ENCODE assay signal across 25 cellular contexts in the genomic region with DNA sequence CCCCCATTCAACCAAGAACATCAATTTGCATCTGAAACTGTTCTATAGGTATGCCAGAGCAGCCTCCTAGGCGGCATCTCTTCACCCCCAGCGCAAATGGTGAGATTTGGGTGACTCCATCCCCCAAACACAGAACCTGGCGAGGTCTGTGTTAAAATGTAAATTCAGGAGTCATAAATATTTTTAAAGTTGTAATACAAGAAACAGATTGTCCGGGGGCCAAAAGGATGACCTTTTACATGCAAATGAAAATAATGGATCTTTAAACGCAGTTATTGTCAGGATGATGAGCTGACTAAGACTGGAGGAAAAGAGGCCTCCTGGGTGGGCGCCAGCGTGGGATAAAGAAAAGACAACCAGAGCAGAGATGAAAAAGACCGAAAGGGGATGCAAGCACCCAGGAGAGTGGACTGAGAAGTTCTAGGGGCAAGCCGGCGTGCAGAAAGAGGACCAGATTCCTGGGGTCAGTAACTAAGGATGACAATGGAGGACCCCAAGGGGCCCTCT. TPM values are rescaled to one million over a fixed set of nuclear protein-coding genes. Genes with fewer than 3 reads are reported as not detected.
DNase-seq lines count a peak whose midpoint lies in the region; ATAC-seq and TF ChIP-seq lines count a peak whose summit lies in the region.
"Had no signal": no experiment of that assay in that cellular context is flagged by ENCODE, and none has a peak within 500 bp of the region (broad histone marks: within the 10 kb centered on the region; RNA-seq: fewer than 3 reads in every experiment).

No MANE protein-coding gene starts in this region.

- TF ChIP-seq CTCF in natural killer cell (IDR thresholded peaks at IDR 0.05) = no peak
- TF ChIP-seq CTCF in lower lobe of right lung (IDR thresholded peaks at IDR 0.05) = no peak

- H3K9me3 Mint-ChIP-seq in natural killer cell = no peaks in the 10 kb centered on the region
- no peaks in the 10 kb centered on the region for H3K9me3 Mint-ChIP-seq in natural killer cell treated with Interleukin-12 subunit alpha and Interleukin-12 subunit beta and Interleukin-15 and Interleukin-18, amount 100 ng/mL, for 72 hours
- H3K9me3 Mint-ChIP-seq in dendritic cell treated with granulocyte-macrophage colony-stimulating factor and Interleukin-4, amounts not matched to agents 40 ng/mL and 50 ng/mL, for 4 days = no peaks in the 10 kb centered on the region
- H3K9me3 Mint-ChIP-seq: activated CD4-positive, alpha-beta T cell treated with anti-CD3 and anti-CD28 coated beads, Interleukin-2, amount 10 ng/mL, durations not matched to agents 7 days and 5 days; activated naive CD4-positive, alpha-beta T cell treated with anti-CD3 and anti-CD28 coated beads, Interleukin-2, amount 10 ng/mL, durations not matched to agents 7 days and 5 days; mesothelial cell of epicardium had no signal

- no peak overlapping the region for H3K27ac ChIP-seq in lower lobe of right lung
- H3K27ac ChIP-seq: colonic mucosa, esophagus muscularis mucosa, left ventricle myocardium inferior, tibial artery, VCaP had no signal

- H3K4me3 Mint-ChIP-seq in natural killer cell = peak overlapping the region; percentile 17
- no peak overlapping the region for H3K4me3 Mint-ChIP-seq in natural killer cell treated with Interleukin-12 subunit alpha and Interleukin-12 subunit beta and Interleukin-15 and Interleukin-18, amount 100 ng/mL, for 72 hours
- H3K4me3 Mint-ChIP-seq in dendritic cell treated with granulocyte-macrophage colony-stimulating factor and Interleukin-4, amounts not matched to agents 40 ng/mL and 50 ng/mL, for 4 days = no peak overlapping the region
- H3K4me3 Mint-ChIP-seq: activated CD4-positive, alpha-beta T cell treated with anti-CD3 and anti-CD28 coated beads, Interleukin-2, amount 10 ng/mL, durations not matched to agents 7 days and 5 days; activated naive CD4-positive, alpha-beta T cell treated with anti-CD3 and anti-CD28 coated beads, Interleukin-2, amount 10 ng/mL, durations not matched to agents 7 days and 5 days; mesothelial cell of epicardium had no signal

- H3K27me3 Mint-ChIP-seq in natural killer cell (ENCODE audit: low read depth in 2 of 2) = no peaks in the 10 kb centered on the region
- no peaks in the 10 kb centered on the region for H3K27me3 Mint-ChIP-seq in natural killer cell treated with Interleukin-12 subunit alpha and Interleukin-12 subunit beta and Interleukin-15 and Interleukin-18, amount 100 ng/mL, for 72 hours
- no peaks in the 10 kb centered on the region for H3K27me3 Mint-ChIP-seq in dendritic cell treated with granulocyte-macrophage colony-stimulating factor and Interleukin-4, amounts not matched to agents 40 ng/mL and 50 ng/mL, for 4 days
- H3K27me3 Mint-ChIP-seq: activated CD4-positive, alpha-beta T cell treated with anti-CD3 and anti-CD28 coated beads, Interleukin-2, amount 10 ng/mL, durations not matched to agents 7 days and 5 days; naive B cell had no signal

- ATAC-seq in natural killer cell (no peak), lower lobe of right lung (no peak), HG02885 (IDR thresholded peaks at IDR 0.05; ENCODE audit: poor library complexity, unreplicated experiment) (no peak), HG03039 (IDR thresholded peaks at IDR 0.05; ENCODE audit: unreplicated experiment) (no peak)
- ATAC-seq in natural killer cell treated with Interleukin-12 subunit alpha and Interleukin-12 subunit beta and Interleukin-15 and Interleukin-18, amount 100 ng/mL, for 72 hours = no peak

- H3K4me3 ChIP-seq in lower lobe of right lung = no peak overlapping the region
- H3K4me3 ChIP-seq: colonic mucosa, esophagus muscularis mucosa, left ventricle myocardium inferior, tibial artery had no signal

- intact Hi-C loops in natural killer cell (cut with micrococcal nuclease) (no loop called here), lower lobe of right lung (cut with DNase I) (no loop called here)
- intact Hi-C loops in dendritic cell treated with granulocyte-macrophage colony-stimulating factor and Interleukin-4, amounts not matched to agents 40 ng/mL and 50 ng/mL, for 4 days (cut with micrococcal nuclease) = no loop called here

- peaks cover 12% of the 10 kb centered on the region for H3K4me1 ChIP-seq in lower lobe of right lung
- H3K4me1 ChIP-seq: BE2C, colonic mucosa, left ventricle myocardium inferior, tibial artery had no signal

- H3K36me3 Mint-ChIP-seq in natural killer cell = no peaks in the 10 kb centered on the region
- H3K36me3 Mint-ChIP-seq in natural killer cell treated with Interleukin-12 subunit alpha and Interleukin-12 subunit beta and Interleukin-15 and Interleukin-18, amount 100 ng/mL, for 72 hours = no peaks in the 10 kb centered on the region
- H3K36me3 Mint-ChIP-seq in dendritic cell treated with granulocyte-macrophage colony-stimulating factor and Interleukin-4, amounts not matched to agents 40 ng/mL and 50 ng/mL, for 4 days (ENCODE audit: low read depth) = no peaks in the 10 kb centered on the region
- H3K36me3 Mint-ChIP-seq: activated naive CD4-positive, alpha-beta T cell treated with anti-CD3 and anti-CD28 coated beads, Interleukin-2, amount 10 ng/mL, durations not matched to agents 7 days and 5 days; mesothelial cell of epicardium; naive B cell had no signal

- H3K36me3 ChIP-seq in lower lobe of right lung = no peaks in the 10 kb centered on the region
- H3K36me3 ChIP-seq: BE2C, colonic mucosa, esophagus muscularis mucosa, left ventricle myocardium inferior, tibial artery had no signal

- peak overlapping the region in 1 of 2 donors; percentile 76 for H3K27ac Mint-ChIP-seq in natural killer cell
- H3K27ac Mint-ChIP-seq in natural killer cell treated with Interleukin-12 subunit alpha and Interleukin-12 subunit beta and Interleukin-15 and Interleukin-18, amount 100 ng/mL, for 72 hours = peak overlapping the region in 1 of 2 donors; percentile 79
- H3K27ac Mint-ChIP-seq in dendritic cell treated with granulocyte-macrophage colony-stimulating factor and Interleukin-4, amounts not matched to agents 40 ng/mL and 50 ng/mL, for 4 days = peak overlapping the region; percentile 99
- H3K27ac Mint-ChIP-seq: mesothelial cell of epicardium had no signal

- H3K9me3 ChIP-seq in lower lobe of right lung = no peaks in the 10 kb centered on the region
- H3K9me3 ChIP-seq: BE2C, colonic mucosa, esophagus muscularis mucosa, left ventricle myocardium inferior, tibial artery had no signal

- no peak for DNase-seq in natural killer cell
- no peak for DNase-seq in natural killer cell treated with Interleukin-12 subunit alpha and Interleukin-12 subunit beta and Interleukin-15 and Interleukin-18, amount 100 ng/mL, for 72 hours (ENCODE audit: low spot score)
- peak; percentile 19 for DNase-seq in lower lobe of right lung
- DNase-seq in anterior cingulate cortex (lab: John Stamatoyannopoulos, UW) = no peak
- no peak for DNase-seq in SHP77 treated with DMSO at 0.1 percent for 48 hours (lab: John Stamatoyannopoulos, UW)
- DNase-seq: activated CD4-positive, alpha-beta T cell treated with anti-CD3 and anti-CD28 coated beads, Interleukin-2, amount 10 ng/mL, durations not matched to agents 7 days and 5 days; activated naive CD4-positive, alpha-beta T cell treated with anti-CD3 and anti-CD28 coated beads, Interleukin-2, amount 10 ng/mL, durations not matched to agents 7 days and 5 days; BE2C; colonic mucosa; DMS79 treated with DMSO at 0.1 percent for 48 hours; foreskin melanocyte; left ventricle myocardium inferior; naive B cell; NCI-H1092 treated with DMSO at 0.1 percent for 48 hours; NCI-H187; NCI-H526; Right ventricle myocardium superior; T-helper 9 cell; tibial artery had no signal

- no peaks in the 10 kb centered on the region for H3K27me3 ChIP-seq in lower lobe of right lung (ENCODE audit: low read depth)
- H3K27me3 ChIP-seq: BE2C, colonic mucosa had no signal

- peaks cover 9 to 16% of the 10 kb centered on the region in 2 donors for H3K4me1 Mint-ChIP-seq in natural killer cell
- H3K4me1 Mint-ChIP-seq in natural killer cell treated with Interleukin-12 subunit alpha and Interleukin-12 subunit beta and Interleukin-15 and Interleukin-18, amount 100 ng/mL, for 72 hours (ENCODE audit: low read depth in 2 of 2) = peaks cover 10% of the 10 kb centered on the region in 2 donors
- H3K4me1 Mint-ChIP-seq in dendritic cell treated with granulocyte-macrophage colony-stimulating factor and Interleukin-4, amounts not matched to agents 40 ng/mL and 50 ng/mL, for 4 days (ENCODE audit: low read depth) = peaks cover 77% of the 10 kb centered on the region

RNA-seq across cellular contexts. Expression of gene ADA2, which starts 16.0 kb away (rescaled TPM):
- total RNA-seq in natural killer cell (100 to 1,000 TPM; 117 to 148 (median 130) TPM), lower lobe of right lung (110 TPM)
- 10 to 100 TPM; 18.0 to 18.9 TPM for total RNA-seq in natural killer cell treated with Interleukin-12 subunit alpha and Interleukin-12 subunit beta and Interleukin-15 and Interleukin-18, amount 100 ng/mL, for 72 hours
